Comparison of ENCODE assay signal across 9 cellular contexts in the genomic region with DNA sequence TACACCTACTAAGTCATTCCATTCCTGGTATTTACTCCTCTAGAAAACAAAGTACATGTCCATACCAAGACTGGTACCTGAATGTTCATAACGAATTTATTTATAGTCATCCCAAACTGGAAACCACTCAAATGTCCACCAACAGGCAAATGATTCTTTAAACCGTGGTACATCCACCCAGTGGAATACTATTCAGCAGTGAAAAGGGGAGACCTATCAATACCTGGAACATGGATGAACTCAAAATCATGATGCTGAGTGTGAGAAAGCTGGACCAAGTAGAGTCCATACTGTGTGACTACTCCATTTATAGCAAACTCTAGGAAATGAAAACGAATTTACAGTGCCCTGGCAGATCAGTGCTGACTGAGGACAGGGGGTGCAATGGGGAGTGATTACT. TPM values are rescaled to one million over a fixed set of nuclear protein-coding genes. Genes with fewer than 3 reads are reported as not detected.
"Had no signal": no experiment of that assay in that cellular context is flagged by ENCODE, and none has a peak within 500 bp of the region (broad histone marks: within the 10 kb centered on the region; RNA-seq: fewer than 3 reads in every experiment).

No MANE protein-coding gene starts in this region.

- H3K9ac ChIP-seq: GM23248 had no signal

- DNase-seq: GM23248, GOT3, H7, IMR-90, KBM-7 had no signal

- H3K4me3 ChIP-seq: GM23248, HAP-1 had no signal

- FAIRE-seq: HTR-8/SVneo had no signal

- H2AFZ ChIP-seq: GM23248 had no signal

- H3K9me3 ChIP-seq: HAP-1 had no signal

- H3K4me1 ChIP-seq: HAP-1 had no signal

- ATAC-seq: HCT116 had no signal

- H3K36me3 ChIP-seq: HAP-1 had no signal

- H3K27ac ChIP-seq: GM23248 had no signal

RNA-seq across cellular contexts. Expression of gene ZNF541, which starts 46.1 kb away (rescaled TPM):
- total RNA-seq: GM23248, H7, HT-29, IMR-90 had no signal
- polyA plus RNA-seq: IMR-90 had no signal

RNA-seq across cellular contexts. Expression of gene SLC8A2, which starts 55.1 kb away (rescaled TPM):
- total RNA-seq: GM23248, IMR-90 had no signal
- polyA plus RNA-seq: GM23248 had no signal
